ENCODE assay signal across 21 cellular contexts in genomic region chr2:6545795-6546194, GRCh38.
A peak's percentile ranks its signal among the peaks of the same experiment; 100 is the strongest.
DNase-seq lines count a peak whose midpoint lies in the region; ATAC-seq and TF ChIP-seq lines count a peak whose summit lies in the region.
"Had no signal": no experiment of that assay in that cellular context is flagged by ENCODE, and none has a peak within 500 bp of the region (broad histone marks: within the 10 kb centered on the region; RNA-seq: fewer than 3 reads in every experiment).

No MANE protein-coding gene starts in this region.

- no peaks in the 10 kb centered on the region for H3K27me3 ChIP-seq in brain microvascular endothelial cell (replicated peaks)
- H3K27me3 ChIP-seq: BE2C; BLaER1 treated with 17β-estradiol and CSF1 and Interleukin-3, amounts not matched to agents 10 nM and 100 nM had no signal

- H3K9me3 Mint-ChIP-seq in mesothelial cell of epicardium: peaks cover 17% of the 10 kb centered on the region
- peaks cover 16% of the 10 kb centered on the region for H3K9me3 Mint-ChIP-seq in type B pancreatic cell

- DNase-seq in HT-29 (ENCODE audit: low spot score) (peak; percentile 5), epithelial cell of esophagus (ENCODE audit: low read depth) (peak; percentile 85), mesothelial cell of epicardium (ENCODE audit: low spot score in 2 of 2, unreplicated experiment in 2 of 2) (no peak), type B pancreatic cell (ENCODE audit: extremely low spot score, unreplicated experiment) (no peak), NCI-H187 treated with DMSO at 0.1 percent for 48 hours (lab: John Stamatoyannopoulos, UW) (no peak), brain microvascular endothelial cell (no peak)
- DNase-seq: 8988T; ACHN; AML-193; BE2C; CD4-positive, alpha-beta T cell; CD8-positive, alpha-beta memory T cell; DMS79 treated with DMSO at 0.1 percent for 48 hours; GF-D8; GOT3; HFFc6 had no signal

- ATAC-seq in GM21526 (IDR thresholded peaks at IDR 0.05; ENCODE audit: low FRiP score, unreplicated experiment): no peak
- ATAC-seq: A549 had no signal

- no peak for TF ChIP-seq CTCF in epithelial cell of esophagus (IDR thresholded peaks at IDR 0.05; ENCODE audit: insufficient read depth, low read depth, low read length, missing control alignments)
- no peak for TF ChIP-seq CTCF in mesothelial cell of epicardium (IDR thresholded peaks at IDR 0.05; ENCODE audit: unreplicated experiment)
- TF ChIP-seq CTCF in type B pancreatic cell (conservative IDR thresholded peaks at IDR 0.05): no peak
- TF ChIP-seq CTCF in brain microvascular endothelial cell (IDR thresholded peaks at IDR 0.05; ENCODE audit: low read depth, low read length, missing control alignments): no peak

- in situ Hi-C loops in brain microvascular endothelial cell (cut with HindIII; ENCODE audit: low pct_ligation_motif_present, low sequenced_read_pairs): no loop called here

- no peak overlapping the region for H3K27ac ChIP-seq in brain microvascular endothelial cell
- H3K27ac ChIP-seq: A549; BLaER1 treated with 17β-estradiol and CSF1 and Interleukin-3, amounts not matched to agents 10 nM and 100 nM had no signal

- no peaks in the 10 kb centered on the region for H3K27me3 Mint-ChIP-seq in mesothelial cell of epicardium (ENCODE audit: low read depth)
- no peaks in the 10 kb centered on the region for H3K27me3 Mint-ChIP-seq in type B pancreatic cell
- H3K27me3 Mint-ChIP-seq: CD4-positive, alpha-beta T cell; CD8-positive, alpha-beta memory T cell had no signal

- no peak overlapping the region for H3K4me3 ChIP-seq in epithelial cell of esophagus (ENCODE audit: low read length)
- H3K4me3 ChIP-seq in brain microvascular endothelial cell (ENCODE audit: low read depth, low read length): no peak overlapping the region
- H3K4me3 ChIP-seq: A549; BLaER1 treated with 17β-estradiol and CSF1 and Interleukin-3, amounts not matched to agents 10 nM and 100 nM; HAP-1 had no signal

- H3K4me1 Mint-ChIP-seq in mesothelial cell of epicardium: peaks cover 10% of the 10 kb centered on the region
- peaks cover 6% of the 10 kb centered on the region for H3K4me1 Mint-ChIP-seq in type B pancreatic cell (ENCODE audit: unreplicated experiment)
- H3K4me1 Mint-ChIP-seq: CD14-positive monocyte; CD8-positive, alpha-beta memory T cell had no signal

- no peak overlapping the region for H3K4me3 Mint-ChIP-seq in mesothelial cell of epicardium
- peak overlapping the region; percentile 58 for H3K4me3 Mint-ChIP-seq in type B pancreatic cell
- H3K4me3 Mint-ChIP-seq: CD14-positive monocyte; CD4-positive, alpha-beta T cell; CD8-positive, alpha-beta memory T cell; HFFc6 had no signal

- no peaks in the 10 kb centered on the region for H3K36me3 ChIP-seq in brain microvascular endothelial cell (replicated peaks)
- H3K36me3 ChIP-seq: BE2C; BLaER1 treated with 17β-estradiol and CSF1 and Interleukin-3, amounts not matched to agents 10 nM and 100 nM; HAP-1 had no signal

- H3K36me3 Mint-ChIP-seq in mesothelial cell of epicardium (peaks cover 10% of the 10 kb centered on the region), type B pancreatic cell (peaks cover 3% of the 10 kb centered on the region)
- H3K36me3 Mint-ChIP-seq: CD14-positive monocyte; CD8-positive, alpha-beta memory T cell had no signal

- peak overlapping the region; percentile 93 for H3K27ac Mint-ChIP-seq in mesothelial cell of epicardium
- H3K27ac Mint-ChIP-seq in type B pancreatic cell: peak overlapping the region; percentile 77
- H3K27ac Mint-ChIP-seq: CD14-positive monocyte; CD4-positive, alpha-beta T cell; HFFc6 had no signal

Comparison
In these comparisons a context has a peak if more than half of its experiments do, and no peak if none do; other contexts are left out.
1. DNase-seq: peak in HT-29 (single experiment) and epithelial cell of esophagus (single experiment); none in mesothelial cell of epicardium (0 of 2), type B pancreatic cell (single experiment), NCI-H187 treated with DMSO at 0.1 percent for 48 hours (single experiment) and brain microvascular endothelial cell (single experiment).